20 cellular contexts compared by ENCODE assay signal in genomic region chr2:107202962-107203591, GRCh38.
"Had no signal": no experiment of that assay in that cellular context is flagged by ENCODE, and none has a peak within 500 bp of the region (broad histone marks: within the 10 kb centered on the region; RNA-seq: fewer than 3 reads in every experiment).

No MANE protein-coding gene starts in this region.

- ATAC-seq: heart right ventricle; left lobe of liver; mucosa of descending colon; naive thymus-derived CD8-positive, alpha-beta T cell; sciatic nerve; stimulated activated memory B cell treated with anti-CD40 and anti-IgM and Interleukin-4, amounts not matched to agents 10 μg/mL and 1 μg/mL and 100 μg/mL, for 72 hours; stimulated activated naive CD8-positive, alpha-beta T cell treated with anti-CD3 and anti-CD28 coated beads, Interleukin-15, amount 100 ng/mL, for 72 hours had no signal

- H3K27me3 Mint-ChIP-seq: naive thymus-derived CD8-positive, alpha-beta T cell; stimulated activated memory B cell treated with anti-CD40 and anti-IgM and Interleukin-4, amounts not matched to agents 10 μg/mL and 1 μg/mL and 100 μg/mL, for 72 hours had no signal

- H3K27ac Mint-ChIP-seq: endodermal cell; naive thymus-derived CD8-positive, alpha-beta T cell; stimulated activated memory B cell treated with anti-CD40 and anti-IgM and Interleukin-4, amounts not matched to agents 10 μg/mL and 1 μg/mL and 100 μg/mL, for 72 hours; stimulated activated naive CD8-positive, alpha-beta T cell treated with anti-CD3 and anti-CD28 coated beads, Interleukin-15, amount 100 ng/mL, for 72 hours had no signal

- H3K9me3 Mint-ChIP-seq: endodermal cell had no signal

- H3K4me1 Mint-ChIP-seq: naive thymus-derived CD8-positive, alpha-beta T cell; stimulated activated memory B cell treated with anti-CD40 and anti-IgM and Interleukin-4, amounts not matched to agents 10 μg/mL and 1 μg/mL and 100 μg/mL, for 72 hours; stimulated activated naive CD8-positive, alpha-beta T cell treated with anti-CD3 and anti-CD28 coated beads, Interleukin-15, amount 100 ng/mL, for 72 hours had no signal

- DNase-seq: effector CD4-positive, alpha-beta T cell; endodermal cell; erythroblast; foreskin melanocyte; heart right ventricle; hypothalamus; mammary epithelial cell; mucosa of descending colon; naive thymus-derived CD8-positive, alpha-beta T cell; posterior cingulate gyrus; spleen; stimulated activated CD4-positive, alpha-beta T cell treated with anti-CD3 and anti-CD28 coated beads, Interleukin-15, amount 100 ng/mL, for 24 hours; stimulated activated CD4-positive, alpha-beta T cell treated with anti-CD3 and anti-CD28 coated beads, Interleukin-1b, Interleukin-23, amount 100 ng/mL, for 48 hours; stimulated activated CD4-positive, alpha-beta T cell treated with anti-CD3 and anti-CD28 coated beads, Interleukin-4, amount 100 ng/mL, for 24 hours; stimulated activated naive CD8-positive, alpha-beta T cell treated with anti-CD3 and anti-CD28 coated beads, Interleukin-15, amount 100 ng/mL, for 72 hours; testis; trophoblast cell had no signal

- H3K4me3 Mint-ChIP-seq: endodermal cell; naive thymus-derived CD8-positive, alpha-beta T cell; stimulated activated memory B cell treated with anti-CD40 and anti-IgM and Interleukin-4, amounts not matched to agents 10 μg/mL and 1 μg/mL and 100 μg/mL, for 72 hours; stimulated activated naive CD8-positive, alpha-beta T cell treated with anti-CD3 and anti-CD28 coated beads, Interleukin-15, amount 100 ng/mL, for 72 hours had no signal

- H3K36me3 Mint-ChIP-seq: naive thymus-derived CD8-positive, alpha-beta T cell; stimulated activated memory B cell treated with anti-CD40 and anti-IgM and Interleukin-4, amounts not matched to agents 10 μg/mL and 1 μg/mL and 100 μg/mL, for 72 hours had no signal
